ENCODE assay signal across 20 cellular contexts in the genomic region with DNA sequence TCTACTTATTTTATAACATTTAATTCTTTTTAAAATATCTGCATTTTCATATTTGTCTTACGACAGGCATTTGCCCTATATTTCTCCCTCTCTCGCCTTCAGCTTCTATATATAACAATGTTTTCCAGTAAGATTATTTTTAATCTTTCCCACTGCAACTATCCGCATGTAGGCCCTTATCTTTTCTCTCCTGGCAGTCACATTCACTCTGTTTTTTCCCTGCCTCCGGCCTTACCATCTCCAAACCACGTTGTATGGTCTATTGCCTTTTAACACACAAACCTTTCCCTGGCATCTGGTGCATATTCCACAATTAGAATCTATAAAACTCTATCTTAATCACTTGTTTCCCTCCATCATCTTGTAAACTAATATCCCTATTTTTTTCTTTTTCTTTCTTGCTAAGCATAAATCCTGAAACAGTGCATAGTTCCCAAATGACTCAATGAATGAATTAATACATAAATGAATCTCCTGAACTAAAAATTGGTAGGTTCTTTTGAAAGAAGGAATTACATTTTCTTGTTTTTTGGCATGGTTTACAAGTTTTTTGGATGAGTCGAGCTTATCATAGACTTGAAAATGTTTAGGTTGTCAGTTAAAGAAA.
DNase-seq lines count a peak whose midpoint lies in the region; ATAC-seq and TF ChIP-seq lines count a peak whose summit lies in the region.
"Had no signal": no experiment of that assay in that cellular context is flagged by ENCODE, and none has a peak within 500 bp of the region (broad histone marks: within the 10 kb centered on the region; RNA-seq: fewer than 3 reads in every experiment).

No MANE protein-coding gene starts in this region.

- peak overlapping the region; percentile 16 to 39 for H3K27ac ChIP-seq in right atrium auricular region
- H3K27ac ChIP-seq: body of pancreas, prostate gland, thyroid gland had no signal

- no peak overlapping the region for H3K4me3 ChIP-seq in right atrium auricular region
- H3K4me3 ChIP-seq: body of pancreas, prostate gland, thyroid gland had no signal

- peaks cover 0 to 14% of the 10 kb centered on the region in 2 donors for H3K4me1 ChIP-seq in right atrium auricular region
- H3K4me1 ChIP-seq: body of pancreas, prostate gland, thyroid gland had no signal

- no peaks in the 10 kb centered on the region for H3K36me3 ChIP-seq in right atrium auricular region
- H3K36me3 ChIP-seq: prostate gland, thyroid gland had no signal

- TF ChIP-seq CTCF in right atrium auricular region (IDR thresholded peaks at IDR 0.05) (no peak), GM13977 (IDR thresholded peaks at IDR 0.05; ENCODE audit: extremely low read depth, insufficient read depth, missing control alignments) (no peak)

- DNase-seq in EH (ENCODE audit: low read depth) (peak; percentile 65), NCI-H226 (peak; percentile 8), cerebellar cortex (ENCODE audit: low spot score) (peak; percentile 9), right atrium auricular region (ENCODE audit: low spot score) (no peak), GM13977 (ENCODE audit: low spot score) (no peak), KBM-7 (no peak), DMS79 treated with DMSO at 0.1 percent for 48 hours (lab: John Stamatoyannopoulos, UW) (no peak)
- DNase-seq: activated CD4-positive, alpha-beta T cell treated with anti-CD3 and anti-CD28 coated beads for 48 hours; activated CD8-positive, alpha-beta memory T cell treated with anti-CD3 and anti-CD28 coated beads, Interleukin-2, amount 50 U/mL, for 48 hours; activated naive CD4-positive, alpha-beta T cell treated with Interleukin-2 at 50 U/mL for 16 hours; body of pancreas; erythroblast; kidney; MM.1S; NCI-H187; NCI-H510A treated with DMSO at 0.1 percent for 48 hours; thyroid gland had no signal

- in situ Hi-C loops in GM13977 (cut with MboI; ENCODE audit: low pct_unique_long_range_greater_than_20kb, low sequenced_read_pairs, unreplicated experiment): no loop called here
- in situ Hi-C loops in KBM-7 (cut with MboI; ENCODE audit: low pct_unique_long_range_greater_than_20kb, low sequenced_read_pairs): no loop called here

- ATAC-seq in HG03039 (IDR thresholded peaks at IDR 0.05; ENCODE audit: unreplicated experiment): no peak
- ATAC-seq: body of pancreas; stimulated activated memory B cell treated with anti-CD40 and anti-IgM and Interleukin-4, amounts not matched to agents 10 μg/mL and 1 μg/mL and 100 μg/mL, for 72 hours had no signal

- H3K9me3 ChIP-seq in right atrium auricular region: no peaks in the 10 kb centered on the region
- H3K9me3 ChIP-seq: body of pancreas, prostate gland, thyroid gland had no signal

- H3K27me3 ChIP-seq in right atrium auricular region: no peaks in the 10 kb centered on the region
- H3K27me3 ChIP-seq: body of pancreas, thyroid gland had no signal

Comparison
In these comparisons a context has a peak if more than half of its experiments do, and no peak if none do; other contexts are left out.
1. DNase-seq: peak in EH (single experiment), NCI-H226 (single experiment) and cerebellar cortex (single experiment); none in right atrium auricular region (single experiment), GM13977 (single experiment), KBM-7 (single experiment) and DMS79 treated with DMSO at 0.1 percent for 48 hours (single experiment).